8 cellular contexts compared by ENCODE assay signal in the genomic region with DNA sequence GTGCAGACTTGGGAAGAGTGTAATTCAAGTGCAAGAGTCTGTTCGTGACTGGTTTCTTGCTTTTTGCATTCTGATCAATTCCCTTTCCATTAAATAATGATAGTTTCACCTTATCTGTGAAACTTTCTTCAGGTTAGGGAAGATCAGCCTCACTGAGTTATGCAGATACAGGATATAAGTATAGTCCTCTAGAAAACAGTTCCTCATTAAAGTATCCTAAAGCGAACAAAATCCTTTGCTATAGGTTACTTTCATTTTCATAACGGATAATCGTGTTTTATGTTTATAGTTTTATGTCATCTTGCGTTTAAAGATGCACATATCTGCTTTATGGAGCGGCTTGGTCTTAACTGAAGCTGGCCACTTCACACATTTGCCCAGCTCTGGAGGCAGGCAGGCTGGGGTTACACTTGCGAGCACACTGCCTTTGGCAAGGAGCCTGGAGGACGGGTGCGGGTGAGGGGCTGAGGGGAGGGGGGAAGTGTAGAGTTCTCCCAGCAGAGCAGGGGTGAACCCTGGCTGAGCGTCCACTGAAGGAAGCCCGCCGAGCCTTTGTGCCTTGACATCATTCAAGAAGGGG.
DNase-seq lines count a peak whose midpoint lies in the region; ATAC-seq, FAIRE-seq and TF ChIP-seq lines count a peak whose summit lies in the region.

No MANE protein-coding gene starts in this region.

- no peaks in the 10 kb centered on the region; the same call in 1 of the 2 replicates for H3K36me3 ChIP-seq in Panc1 (ENCODE audit: control insufficient read depth, insufficient read depth, low read length)
- H3K36me3 ChIP-seq in skeletal muscle satellite cell (ENCODE audit: insufficient read depth, low read length) = no peaks in the 10 kb centered on the region

- CTCF ChIA-PET in Panc1 (lab: Charles Lee) = no interaction called here

- no peaks in the 10 kb centered on the region; the same call in 1 of the 2 replicates for H3K4me1 ChIP-seq in Panc1 (ENCODE audit: control insufficient read depth, insufficient read depth, low read length)
- no peaks in the 10 kb centered on the region for H3K4me1 ChIP-seq in skeletal muscle satellite cell (ENCODE audit: control insufficient read depth, insufficient read depth, low read length)

- TF ChIP-seq POLR2A in GM12891 (IDR thresholded peaks at IDR 0.05; ENCODE audit: low read depth, low read length) = no peak

- DNase-seq in GM12891 (ENCODE audit: insufficient read length, low spot score) (no peak), Panc1 (ENCODE audit: low read depth, low spot score) (no peak), fibroblast of pulmonary artery (ENCODE audit: low read depth) (no peak), SW480 (ENCODE audit: low spot score) (no peak), kidney tubule cell (ENCODE audit: low spot score) (no peak), H4 (ENCODE audit: low spot score) (no peak)

- no peak for TF ChIP-seq CTCF in Panc1 (IDR thresholded peaks at IDR 0.05)
- TF ChIP-seq CTCF in fibroblast of pulmonary artery (IDR thresholded peaks at IDR 0.05; ENCODE audit: low read length, missing control alignments) = no peak

- FAIRE-seq in GM12891 (lab: Jason Lieb, UNC) = peak; percentile 51

- H3K9me3 ChIP-seq in Panc1 (ENCODE audit: control insufficient read depth, insufficient read depth, low read depth, low read length) = no peaks in the 10 kb centered on the region
- no peaks in the 10 kb centered on the region for H3K9me3 ChIP-seq in skeletal muscle satellite cell (replicated peaks; ENCODE audit: low read length)

- intact Hi-C loops in Panc1 (cut with micrococcal nuclease; ENCODE audit: unreplicated experiment) = loop anchor here (2.0 kb wide), 1 partner anchor 298 kb away; no protein-coding TSS in a partner anchor

- no TSS peak for BruUV-seq in Panc1 (replicated peaks; lab: Mats Ljungman, UMichigan)

- no peak overlapping the region for H3K9ac ChIP-seq in skeletal muscle satellite cell (ENCODE audit: low read depth, low read length)

- H3K27me3 ChIP-seq in Panc1 (ENCODE audit: control insufficient read depth, insufficient read depth, low read length) (peaks cover 33% of the 10 kb centered on the region), skeletal muscle satellite cell (ENCODE audit: control insufficient read depth, insufficient read depth, low read length) (peaks cover 20% of the 10 kb centered on the region)

- no peak overlapping the region for H3K27ac ChIP-seq in Panc1 (ENCODE audit: low read length)

- ATAC-seq in Panc1 = 0 out of 2 replicates have a peak, but pooled peaks have one; percentile 56
- no peak for ATAC-seq in GM18498 (IDR thresholded peaks at IDR 0.05; ENCODE audit: unreplicated experiment)

- POLR2A ChIA-PET in Panc1 (lab: Charles Lee) = no interaction called here

- H3K4me3 ChIP-seq in Panc1 (ENCODE audit: low read depth in 2 of 2, low read length in 2 of 2) (peak overlapping the region; percentile 40 to 50), fibroblast of pulmonary artery (replicated peaks; ENCODE audit: low read depth, low read length) (peak overlapping the region; percentile 49), skeletal muscle satellite cell (ENCODE audit: low read length) (peak overlapping the region; percentile 41)

- H3K4me2 ChIP-seq in skeletal muscle satellite cell (ENCODE audit: low read length) = peak overlapping the region; percentile 67

- in situ Hi-C loops in Panc1 (cut with HindIII; ENCODE audit: low pct_unique_long_range_greater_than_20kb, low sequenced_read_pairs) = no loop called here

TF ChIP-seq in GM12891, 5 proteins besides CTCF, POLR2A, EP300 and RAD21:
- TF ChIP-seq POLR2AphosphoS5 (IDR thresholded peaks at IDR 0.05; ENCODE audit: low read depth, low read length) (no peak), POU2F2 (IDR thresholded peaks at IDR 0.05; ENCODE audit: low read depth, low read length) (no peak), SPI1 (IDR thresholded peaks at IDR 0.05; ENCODE audit: low read depth, low read length) (no peak), TAF1 (IDR thresholded peaks at IDR 0.05; ENCODE audit: low read depth, low read length) (no peak), PAX5 (IDR thresholded peaks at IDR 0.05; ENCODE audit: insufficient read depth, low read length, severe bottlenecking) (no peak)
